31 cellular contexts compared by ENCODE assay signal in the genomic region with DNA sequence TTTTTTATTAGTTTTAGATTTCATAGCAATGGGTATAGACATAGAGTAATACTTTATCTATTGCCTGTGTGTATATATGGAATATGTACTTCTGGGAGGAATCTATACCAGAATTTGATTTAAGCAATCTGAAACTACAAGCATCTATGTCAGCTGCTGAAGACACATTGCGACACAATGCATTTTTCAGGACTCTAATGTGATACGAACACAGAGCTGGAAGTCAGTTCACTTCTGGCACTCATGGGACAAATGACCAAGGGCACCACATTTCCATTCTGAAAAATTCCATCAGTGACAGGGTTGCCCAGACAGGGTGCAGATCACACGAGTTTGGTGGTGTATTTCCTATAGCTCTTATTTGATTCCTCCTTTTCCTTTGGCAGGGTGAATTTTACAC.
"Had no signal": no experiment of that assay in that cellular context is flagged by ENCODE, and none has a peak within 500 bp of the region (broad histone marks: within the 10 kb centered on the region; RNA-seq: fewer than 3 reads in every experiment).

No MANE protein-coding gene starts in this region.

- H3K36me3 ChIP-seq: ascending aorta, cardiac muscle cell, WERI-Rb-1 had no signal

- FAIRE-seq: bronchial epithelial cell had no signal

- H3K27ac ChIP-seq: ascending aorta, cardiac muscle cell, WERI-Rb-1 had no signal

- H3K27me3 ChIP-seq: ascending aorta had no signal

- H3K4me3 ChIP-seq: ascending aorta, cardiac muscle cell had no signal

- DNase-seq: activated CD4-positive, alpha-beta memory T cell treated with anti-CD3 and anti-CD28 coated beads, Interleukin-2, amount 10 ng/mL, durations not matched to agents 7 days and 5 days; activated CD4-positive, alpha-beta T cell treated with anti-CD3 and anti-CD28 coated beads for 1 hour; activated CD4-positive, alpha-beta T cell treated with anti-CD3 and anti-CD28 coated beads for 36 hours; activated CD4-positive, alpha-beta T cell treated with anti-CD3 and anti-CD28 coated beads for 48 hours; activated CD4-positive, alpha-beta T cell treated with anti-CD3 and anti-CD28 coated beads, Interleukin-2, amount 10 ng/mL, durations not matched to agents 7 days and 5 days; activated CD4-positive, alpha-beta T cell treated with anti-CD3 and anti-CD28 coated beads, Interleukin-2, amount 50 U/mL, for 48 hours; activated CD4-positive, CD25-positive, alpha-beta regulatory T cell; activated CD8-positive, alpha-beta memory T cell treated with anti-CD3 and anti-CD28 coated beads for 24 hours; activated CD8-positive, alpha-beta memory T cell treated with anti-CD3 and anti-CD28 coated beads, Interleukin-2, amount 10 ng/mL, durations not matched to agents 7 days and 5 days; activated CD8-positive, alpha-beta memory T cell treated with anti-CD3 and anti-CD28 coated beads, Interleukin-2, amount 50 U/mL, for 48 hours; activated CD8-positive, alpha-beta T cell treated with anti-CD3 and anti-CD28 coated beads, Interleukin-2, amount 10 ng/mL, durations not matched to agents 7 days and 5 days; activated effector memory CD4-positive, alpha-beta T cell treated with Interleukin-2 at 50 U/mL for 16 hours; activated gamma-delta T cell; activated naive CD4-positive, alpha-beta T cell treated with anti-CD3 and anti-CD28 coated beads, Interleukin-2, amount 10 ng/mL, durations not matched to agents 7 days and 5 days; activated naive CD4-positive, alpha-beta T cell treated with Interleukin-2 at 50 U/mL for 16 hours; activated naive CD8-positive, alpha-beta T cell treated with anti-CD3 and anti-CD28 coated beads, Interleukin-2, amount 10 ng/mL, durations not matched to agents 7 days and 5 days; activated naive CD8-positive, alpha-beta T cell treated with anti-CD3 and anti-CD28 coated beads, Interleukin-2, amount 50 U/mL, for 24 hours; activated T-cell treated with anti-CD3 and anti-CD28 coated beads, Interleukin-2, amount 50 U/mL, for 24 hours; activated T-cell treated with anti-CD3 and anti-CD28 coated beads, Interleukin-2, amount 50 U/mL, for 48 hours; amygdala; anterior cingulate cortex; caudate nucleus; cerebellar nuclear complex; T-helper 2 cell; T-helper 9 cell; WERI-Rb-1 had no signal

- H3K4me1 ChIP-seq: ascending aorta had no signal

- ATAC-seq: activated CD4-positive, alpha-beta T cell treated with anti-CD3 and anti-CD28 coated beads for 36 hours; activated CD4-positive, CD25-positive, alpha-beta regulatory T cell treated with anti-CD3 and anti-CD28 coated beads, Interleukin-2, amount 50 U/mL, for 24 hours; activated CD8-positive, alpha-beta memory T cell treated with anti-CD3 and anti-CD28 coated beads, Interleukin-2, amount 10 ng/mL, durations not matched to agents 7 days and 5 days; activated CD8-positive, alpha-beta T cell treated with anti-CD3 and anti-CD28 coated beads, Interleukin-2, amount 10 ng/mL, durations not matched to agents 7 days and 5 days; activated naive CD8-positive, alpha-beta T cell treated with anti-CD3 and anti-CD28 coated beads, Interleukin-2, amount 50 U/mL, for 24 hours; WTC11 had no signal

- H3K9me3 ChIP-seq: ascending aorta had no signal
